Comparison of ENCODE assay signal across 26 cellular contexts in genomic region chr17:57467226-57467625, GRCh38.
A peak's percentile ranks its signal among the peaks of the same experiment; 100 is the strongest.
DNase-seq lines count a peak whose midpoint lies in the region; ATAC-seq, FAIRE-seq and TF ChIP-seq lines count a peak whose summit lies in the region.
"Had no signal": no experiment of that assay in that cellular context is flagged by ENCODE, and none has a peak within 500 bp of the region (broad histone marks: within the 10 kb centered on the region; RNA-seq: fewer than 3 reads in every experiment).

No MANE protein-coding gene starts in this region.

- peaks cover 4% of the 10 kb centered on the region for H3K79me1 ChIP-seq in neuronal stem cell (ENCODE audit: low read depth, low read length)

- H3K36me3 Mint-ChIP-seq in neural crest cell (ENCODE audit: low read depth) = peaks cover 9% of the 10 kb centered on the region

- 99% methylated on average over 4 of the region's 4 CpGs for WGBS in GM12878 (ENCODE audit: insufficient coverage, insufficient replicate concordance, low lambda C conversion rate, missing lambda C conversion rate)
- WGBS in upper lobe of left lung, 2 donors = 86 to 93% methylated on average over 4 of the region's 4 CpGs
- 100% methylated on average over 1 of the region's 4 CpGs for WGBS in neuronal stem cell (ENCODE audit: extremely low coverage in 2 of 2, insufficient read length in 2 of 2, insufficient replicate concordance in 1 of 2), 2 donors

- H3K36me3 ChIP-seq in BLaER1 = peaks cover 21% of the 10 kb centered on the region
- H3K36me3 ChIP-seq in HEK293 (ENCODE audit: control insufficient read depth in 2 of 2, insufficient read depth in 1 of 2, low read length in 2 of 2) = no peaks in the 10 kb centered on the region
- peaks cover 0 to 3% of the 10 kb centered on the region in 2 experiments; a peak in 2 of 4 replicates for H3K36me3 ChIP-seq in GM12878 (ENCODE audit: control insufficient read depth in 2 of 2, insufficient read depth in 2 of 2, low read length in 1 of 2)
- no peaks in the 10 kb centered on the region for H3K36me3 ChIP-seq in upper lobe of left lung
- H3K36me3 ChIP-seq in neuronal stem cell (replicated peaks in 1 of 2; ENCODE audit: control insufficient read depth in 2 of 2, insufficient read depth in 2 of 2, low read length in 2 of 2) = no peaks in the 10 kb centered on the region
- H3K36me3 ChIP-seq: esophagus squamous epithelium, heart left ventricle had no signal

- SMC1A ChIA-PET in GM12878 (lab: Charles Lee; ENCODE audit: uncharacterized antibody, unreplicated experiment) = interaction anchor here (1.1 to 2.1 kb wide), 7 partner anchors 19 to 224 kb away, joined by 3 to 14 read pairs (median 4); no protein-coding TSS in a partner anchor

- no peak overlapping the region for H4K91ac ChIP-seq in neuronal stem cell (ENCODE audit: low read depth, low read length, poor library complexity)

- H3K27ac ChIP-seq in BLaER1 = peak overlapping the region; percentile 87
- H3K27ac ChIP-seq in HEK293 (ENCODE audit: extremely low read depth, low read depth, low read length) = no peak overlapping the region
- peak overlapping the region; percentile 99; the same call in 1 of the 2 replicates for H3K27ac ChIP-seq in GM12878 (ENCODE audit: control insufficient read depth, insufficient read depth)
- H3K27ac ChIP-seq in upper lobe of left lung = no peak overlapping the region
- H3K27ac ChIP-seq in neuronal stem cell (replicated peaks; ENCODE audit: low read length) = no peak overlapping the region
- H3K27ac ChIP-seq: esophagus squamous epithelium, foreskin keratinocyte, testis had no signal

- H3K4me2 ChIP-seq in BLaER1 (peak overlapping the region; percentile 85), GM12878 (ENCODE audit: control insufficient read depth, insufficient read depth) (no peak overlapping the region), neuronal stem cell (ENCODE audit: insufficient read depth, low read length, poor library complexity, severe bottlenecking) (no peak overlapping the region)

- POLR2A ChIA-PET in HEK293 (lab: Yijun Ruan, JAX) (no interaction called here), GM12878 (lab: Charles Lee) (interaction anchor here (2.1 kb wide), 1 partner anchor 19 kb away, joined by 8 read pairs; no protein-coding TSS in a partner anchor)

- CTCF ChIA-PET in HEK293 (lab: Yijun Ruan, JAX) = interaction anchor here (0.6 to 0.9 kb wide), 3 partner anchors 151 to 316 kb away, joined by 4 to 6 read pairs (median 4); no protein-coding TSS in a partner anchor
- CTCF ChIA-PET in GM12878 (lab: Yijun Ruan, JAX) = interaction anchor here (0.8 to 2.4 kb wide), 2 partner anchors 58 to 205 kb away, joined by 3 to 10 read pairs; no protein-coding TSS in a partner anchor

- no peaks in the 10 kb centered on the region for H3K27me3 Mint-ChIP-seq in neural crest cell (ENCODE audit: low read depth)
- H3K27me3 Mint-ChIP-seq: activated CD4-positive, alpha-beta T cell treated with anti-CD3 and anti-CD28 coated beads for 36 hours; activated T-cell treated with anti-CD3 and anti-CD28 coated beads, Interleukin-2, amount 50 U/mL, for 24 hours had no signal

- TF ChIP-seq POLR2A in GM12878 (IDR thresholded peaks at IDR 0.05; ENCODE audit: low read depth, low read length) (no peak), upper lobe of left lung (IDR thresholded peaks at IDR 0.05) (no peak)

- H3K4me1 ChIP-seq in BLaER1 = peaks cover 100% of the 10 kb centered on the region
- peaks cover 3% of the 10 kb centered on the region; the same call in 1 of the 2 replicates for H3K4me1 ChIP-seq in HEK293 (ENCODE audit: control insufficient read depth, insufficient read depth, low read length)
- peaks cover 74% of the 10 kb centered on the region for H3K4me1 ChIP-seq in GM12878 (ENCODE audit: control insufficient read depth, insufficient read depth, low read length)
- peaks cover 0 to 3% (median 0%) of the 10 kb centered on the region in 4 donors for H3K4me1 ChIP-seq in upper lobe of left lung
- H3K4me1 ChIP-seq in neuronal stem cell (ENCODE audit: control insufficient read depth in 2 of 2, insufficient read depth in 1 of 2, low read depth in 1 of 2, low read length in 2 of 2) = peaks cover 39 to 45% of the 10 kb centered on the region in 2 donors
- H3K4me1 ChIP-seq: esophagus squamous epithelium had no signal

- H2BK120ac ChIP-seq in neuronal stem cell (ENCODE audit: low read depth, low read length) = no peak overlapping the region

- BruUV-seq in GM12878 (replicated peaks; lab: Mats Ljungman, UMichigan) = TSS peak; percentile 12

- no peak overlapping the region for H3K9ac ChIP-seq in BLaER1
- H3K9ac ChIP-seq in GM12878 (ENCODE audit: control insufficient read depth, insufficient read depth, low read length) = no peak overlapping the region
- no peak overlapping the region for H3K9ac ChIP-seq in neuronal stem cell (ENCODE audit: low read depth, low read length, poor library complexity)

- TF ChIP-seq EP300 in GM12878 (IDR thresholded peaks at IDR 0.05; ENCODE audit: borderline replicate concordance in 1 of 2, control insufficient read depth in 1 of 2, low read depth in 2 of 2, low read length in 2 of 2) (no peak), upper lobe of left lung (IDR thresholded peaks at IDR 0.05) (no peak)

- H2AK5ac ChIP-seq in neuronal stem cell (ENCODE audit: low read depth, low read length) = no peak overlapping the region

- H4K20me1 ChIP-seq in BLaER1 = peaks cover 30% of the 10 kb centered on the region; the same call in 1 of the 2 replicates
- no peaks in the 10 kb centered on the region for H4K20me1 ChIP-seq in GM12878 (ENCODE audit: control insufficient read depth, insufficient read depth)

- H3K9me3 ChIP-seq in BLaER1 = no peaks in the 10 kb centered on the region
- no peaks in the 10 kb centered on the region for H3K9me3 ChIP-seq in HEK293 (ENCODE audit: control insufficient read depth, insufficient read depth, low read depth, low read length)
- no peaks in the 10 kb centered on the region; the same call in 1 of the 3 replicates for H3K9me3 ChIP-seq in GM12878 (replicated peaks; ENCODE audit: control insufficient read depth, insufficient read depth, low read length)
- H3K9me3 ChIP-seq in upper lobe of left lung = no peaks in the 10 kb centered on the region
- no peaks in the 10 kb centered on the region for H3K9me3 ChIP-seq in neuronal stem cell (replicated peaks in 1 of 2; ENCODE audit: control insufficient read depth in 2 of 2, insufficient read depth in 1 of 2, low read depth in 1 of 2, low read length in 2 of 2)
- H3K9me3 ChIP-seq: esophagus squamous epithelium, heart left ventricle, testis had no signal

- peaks cover 89% of the 10 kb centered on the region for H3K4me1 Mint-ChIP-seq in neural crest cell

- no peak overlapping the region for H3K4ac ChIP-seq in neuronal stem cell (ENCODE audit: low read length)

- no peak overlapping the region for H2BK15ac ChIP-seq in neuronal stem cell (ENCODE audit: low read length)

- H3K79me2 ChIP-seq in GM12878 (ENCODE audit: control insufficient read depth, insufficient read depth, low read length) = peaks cover 46% of the 10 kb centered on the region

- H3K27me3 ChIP-seq in BLaER1 (no peaks in the 10 kb centered on the region), GM12878 (replicated peaks in 1 of 2; ENCODE audit: control insufficient read depth in 2 of 2, insufficient read depth in 2 of 2, low read length in 1 of 2) (no peaks in the 10 kb centered on the region), upper lobe of left lung (no peaks in the 10 kb centered on the region), neuronal stem cell (ENCODE audit: control insufficient read depth in 3 of 3, insufficient read depth in 3 of 3, low read depth in 1 of 3, low read length in 3 of 3) (no peaks in the 10 kb centered on the region)
- H3K27me3 ChIP-seq: esophagus squamous epithelium, foreskin keratinocyte, heart left ventricle, testis had no signal

- H3K27ac Mint-ChIP-seq in neural crest cell (ENCODE audit: unreplicated experiment) = peak overlapping the region; percentile 53
- H3K27ac Mint-ChIP-seq: activated CD4-positive, alpha-beta T cell treated with anti-CD3 and anti-CD28 coated beads for 36 hours; activated T-cell treated with anti-CD3 and anti-CD28 coated beads, Interleukin-2, amount 50 U/mL, for 24 hours had no signal

- no peaks in the 10 kb centered on the region for H3K9me3 Mint-ChIP-seq in neural crest cell
- H3K9me3 Mint-ChIP-seq: activated T-cell treated with anti-CD3 and anti-CD28 coated beads, Interleukin-2, amount 50 U/mL, for 24 hours had no signal

- RAD21 ChIA-PET in GM12878 (lab: Charles Lee; ENCODE audit: unreplicated experiment) = interaction anchor here (1.3 to 2.0 kb wide), 4 partner anchors 12 to 49 kb away, joined by 4 to 18 read pairs (median 8); no protein-coding TSS in a partner anchor

- in situ Hi-C loops in GM12878 (cut with MboI) = no loop called here

- H2AFZ ChIP-seq in GM12878 (ENCODE audit: control insufficient read depth, low read depth, low read length) = no peak overlapping the region
- H2AFZ ChIP-seq in neuronal stem cell (ENCODE audit: low read length) = no peak overlapping the region

- H4K8ac ChIP-seq in neuronal stem cell (ENCODE audit: low read depth, low read length) = no peak overlapping the region

- H2BK5ac ChIP-seq in neuronal stem cell (ENCODE audit: low read length) = no peak overlapping the region

- no peak overlapping the region for H3K14ac ChIP-seq in neuronal stem cell (ENCODE audit: low read length)

- no peak overlapping the region for H3K23ac ChIP-seq in neuronal stem cell (ENCODE audit: low read depth, low read length, poor library complexity)

- H3K4me3 Mint-ChIP-seq in neural crest cell = no peak overlapping the region
- H3K4me3 Mint-ChIP-seq: activated CD4-positive, alpha-beta T cell treated with anti-CD3 and anti-CD28 coated beads for 36 hours; activated T-cell treated with anti-CD3 and anti-CD28 coated beads, Interleukin-2, amount 50 U/mL, for 24 hours had no signal

- TF ChIP-seq CTCF in HEK293 (tag by site-specific recombination; IDR thresholded peaks at IDR 0.05) = no peak
- TF ChIP-seq CTCF in GM12878 (IDR thresholded peaks at IDR 0.05 in 2 of 3, conservative IDR thresholded peaks at IDR 0.05 in 1 of 3; ENCODE audit: control insufficient read depth in 2 of 3, extremely low read depth in 1 of 3, insufficient read depth in 1 of 3, low read depth in 3 of 3, low read length in 3 of 3) = no peak
- no peak for TF ChIP-seq CTCF in neural crest cell (conservative IDR thresholded peaks at IDR 0.05)
- TF ChIP-seq CTCF in upper lobe of left lung (IDR thresholded peaks at IDR 0.05) = no peak

- FAIRE-seq in GM12878 (lab: Jason Lieb, UNC) = no peak
- FAIRE-seq: endometrium, kidney had no signal

- no peak overlapping the region for H3K18ac ChIP-seq in neuronal stem cell (ENCODE audit: low read length)

- DNase-seq in GM12878 (ENCODE audit: low read depth, low spot score) (no peak), neural crest cell (ENCODE audit: low read depth, low spot score) (no peak), upper lobe of left lung (no peak), neuronal stem cell (ENCODE audit: low spot score) (no peak)
- DNase-seq: ACHN; activated CD4-positive, alpha-beta T cell treated with anti-CD3 and anti-CD28 coated beads for 36 hours; activated naive CD4-positive, alpha-beta T cell; activated T-cell treated with anti-CD3 and anti-CD28 coated beads, Interleukin-2, amount 50 U/mL, for 24 hours; dermis blood vessel endothelial cell; DMS153; esophagus squamous epithelium; foreskin keratinocyte; heart left ventricle; kidney; left ventricle myocardium superior; NCI-H1694; NCI-H446 treated with DMSO at 0.1 percent for 48 hours; stimulated activated naive CD4-positive, alpha-beta T cell treated with Interleukin-2 at 50 U/mL for 16 hours; SW 1271; T-helper 9 cell; testis had no signal

- TF ChIP-seq RAD21 in GM12878 (IDR thresholded peaks at IDR 0.05; ENCODE audit: insufficient read depth, low read depth, low read length) = no peak

- intact Hi-C loops in GM12878 (cut with micrococcal nuclease; ENCODE audit: unreplicated experiment) = no loop called here

- no peak overlapping the region for H2BK12ac ChIP-seq in neuronal stem cell (ENCODE audit: low read length)

- ATAC-seq in GM12878 = no peak
- ATAC-seq in GM21825 (IDR thresholded peaks at IDR 0.05; ENCODE audit: unreplicated experiment) = no peak
- ATAC-seq in upper lobe of left lung (ENCODE audit: low FRiP score in 2 of 2) = no peak
- ATAC-seq: activated CD4-positive, alpha-beta T cell treated with anti-CD3 and anti-CD28 coated beads for 36 hours; foreskin keratinocyte; HCT116 had no signal

- H3K4me3 ChIP-seq in BLaER1 (no peak overlapping the region), HEK293 (ENCODE audit: low read depth, low read length) (no peak overlapping the region), GM12878 (no peak overlapping the region), upper lobe of left lung (no peak overlapping the region), neuronal stem cell (ENCODE audit: low read length in 2 of 2) (no peak overlapping the region)
- H3K4me3 ChIP-seq: esophagus squamous epithelium, heart left ventricle, testis had no signal

Comparison
In these comparisons a context has a peak if more than half of its experiments do, and no peak if none do; other contexts are left out.
1. H3K27ac ChIP-seq: peak in BLaER1 (single experiment) and GM12878 (single experiment); none in HEK293 (single experiment), upper lobe of left lung (0 of 4) and neuronal stem cell (single experiment).